Comparison of ENCODE assay signal across 10 cellular contexts in the genomic region with DNA sequence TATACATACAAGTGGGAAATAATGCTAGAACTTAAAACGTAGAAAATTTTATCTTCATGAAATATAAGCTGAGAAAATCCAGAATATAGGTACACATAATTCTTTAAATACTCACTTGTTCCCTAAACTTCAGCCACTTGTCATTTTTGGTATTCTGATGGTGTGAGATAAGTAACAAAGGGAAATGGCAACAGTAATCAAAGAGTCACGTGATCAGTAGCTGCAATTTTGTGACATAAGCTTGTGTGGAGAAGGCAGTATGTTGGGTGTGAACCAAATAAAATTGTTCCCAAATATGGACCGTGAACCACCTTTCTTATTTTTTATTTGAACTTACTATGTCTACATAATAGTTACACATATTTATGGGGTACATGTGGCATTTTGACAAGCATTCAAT.
"Had no signal": no experiment of that assay in that cellular context is flagged by ENCODE, and none has a peak within 500 bp of the region (broad histone marks: within the 10 kb centered on the region; RNA-seq: fewer than 3 reads in every experiment).

No MANE protein-coding gene starts in this region.

- H2AFZ ChIP-seq: GM23248, GM23338 had no signal

- DNase-seq: GM23248, GOT3, H7, HCEC 1CT, HFFc6 had no signal

- H3K4me3 ChIP-seq: GM23248, GM23338, HAP-1 had no signal

- FAIRE-seq: H1, H54 had no signal

- H3K4me3 Mint-ChIP-seq: GM23338, HFFc6 had no signal

- H3K36me3 ChIP-seq: HAP-1 had no signal

- H3K4me1 Mint-ChIP-seq: GM23338 had no signal

- H3K4me2 ChIP-seq: GM23338 had no signal

- H3K27ac ChIP-seq: GM23248 had no signal

- H3K9ac ChIP-seq: GM23248 had no signal

- ATAC-seq: GM23338, HCT116 had no signal

- H3K9me3 ChIP-seq: HAP-1 had no signal

- H3K27ac Mint-ChIP-seq: GM23338, HFFc6 had no signal

- H3K4me1 ChIP-seq: HAP-1 had no signal
